Comparison of ENCODE assay signal across 23 cellular contexts in the genomic region with DNA sequence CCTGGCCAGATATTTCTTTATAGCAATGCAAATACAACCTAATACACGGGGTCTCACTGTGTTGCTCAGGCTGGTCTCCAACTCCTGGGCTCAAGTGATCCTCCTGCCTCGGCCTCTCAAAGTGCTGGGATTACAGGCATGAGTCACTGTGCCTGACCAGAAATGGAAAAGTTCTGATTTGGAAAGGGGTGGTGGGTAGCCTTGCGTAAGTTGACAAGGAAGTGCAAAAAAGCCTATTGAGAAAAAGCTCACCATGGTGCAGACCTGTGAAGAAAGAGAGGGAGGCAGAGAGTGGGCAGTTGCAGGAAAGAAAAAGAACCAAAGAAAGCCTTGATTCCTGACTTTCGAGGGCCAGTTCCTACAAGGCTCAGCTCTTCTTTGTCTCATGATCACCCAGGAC.
"Had no signal": no experiment of that assay in that cellular context is flagged by ENCODE, and none has a peak within 500 bp of the region (broad histone marks: within the 10 kb centered on the region; RNA-seq: fewer than 3 reads in every experiment).

No MANE protein-coding gene starts in this region.

- H3K27ac ChIP-seq: heart right ventricle, lower lobe of right lung, sigmoid colon, vagina, VCaP had no signal

- DNase-seq: activated CD4-positive, alpha-beta memory T cell treated with anti-CD3 and anti-CD28 coated beads, Interleukin-2, amount 10 ng/mL, durations not matched to agents 7 days and 5 days; activated CD4-positive, alpha-beta T cell treated with anti-CD3 and anti-CD28 coated beads, Interleukin-2, amount 10 ng/mL, durations not matched to agents 24 days and 14 days; activated effector memory CD4-positive, alpha-beta T cell treated with Interleukin-2 at 50 U/mL for 16 hours; activated naive CD4-positive, alpha-beta T cell treated with anti-CD3 and anti-CD28 coated beads for 36 hours; activated naive CD8-positive, alpha-beta T cell treated with anti-CD3 and anti-CD28 coated beads, Interleukin-2, amount 10 ng/mL, durations not matched to agents 7 days and 5 days; activated T-cell treated with anti-CD3 and anti-CD28 coated beads, Interleukin-2, amount 50 U/mL, for 72 hours; amygdala; cortex of kidney; erythroblast; foreskin fibroblast; heart right ventricle; kidney; lower lobe of right lung; naive B cell; occipital lobe; posterior cingulate gyrus; sigmoid colon; stimulated activated CD4-positive, alpha-beta T cell treated with anti-CD3 and anti-CD28 coated beads, Interleukin-15, amount 100 ng/mL, for 24 hours had no signal

- H3K27me3 Mint-ChIP-seq: activated CD4-positive, alpha-beta memory T cell treated with anti-CD3 and anti-CD28 coated beads, Interleukin-2, amount 10 ng/mL, durations not matched to agents 7 days and 5 days; activated CD4-positive, alpha-beta T cell treated with anti-CD3 and anti-CD28 coated beads, Interleukin-2, amount 10 ng/mL, durations not matched to agents 24 days and 14 days; activated naive CD8-positive, alpha-beta T cell treated with anti-CD3 and anti-CD28 coated beads, Interleukin-2, amount 10 ng/mL, durations not matched to agents 7 days and 5 days; naive B cell; stimulated activated memory B cell treated with anti-CD40 and anti-IgM and Interleukin-4, amounts not matched to agents 10 μg/mL and 1 μg/mL and 100 μg/mL, for 72 hours had no signal

- H3K4me3 Mint-ChIP-seq: activated CD4-positive, alpha-beta memory T cell treated with anti-CD3 and anti-CD28 coated beads, Interleukin-2, amount 10 ng/mL, durations not matched to agents 7 days and 5 days; activated CD4-positive, alpha-beta T cell treated with anti-CD3 and anti-CD28 coated beads, Interleukin-2, amount 10 ng/mL, durations not matched to agents 24 days and 14 days; activated naive CD4-positive, alpha-beta T cell treated with anti-CD3 and anti-CD28 coated beads for 36 hours; activated naive CD8-positive, alpha-beta T cell treated with anti-CD3 and anti-CD28 coated beads, Interleukin-2, amount 10 ng/mL, durations not matched to agents 7 days and 5 days; activated T-cell treated with anti-CD3 and anti-CD28 coated beads, Interleukin-2, amount 50 U/mL, for 72 hours; naive B cell; neural crest cell; stimulated activated memory B cell treated with anti-CD40 and anti-IgM and Interleukin-4, amounts not matched to agents 10 μg/mL and 1 μg/mL and 100 μg/mL, for 72 hours had no signal

- H3K36me3 ChIP-seq: heart right ventricle, lower lobe of right lung, sigmoid colon, vagina had no signal

- H3K4me1 ChIP-seq: heart right ventricle, lower lobe of right lung, sigmoid colon, vagina had no signal

- H3K9me3 ChIP-seq: heart right ventricle, lower lobe of right lung, sigmoid colon, vagina had no signal

- H3K36me3 Mint-ChIP-seq: activated naive CD8-positive, alpha-beta T cell treated with anti-CD3 and anti-CD28 coated beads, Interleukin-2, amount 10 ng/mL, durations not matched to agents 7 days and 5 days; stimulated activated memory B cell treated with anti-CD40 and anti-IgM and Interleukin-4, amounts not matched to agents 10 μg/mL and 1 μg/mL and 100 μg/mL, for 72 hours had no signal

- H3K4me3 ChIP-seq: heart right ventricle, lower lobe of right lung, sigmoid colon, smooth muscle cell, vagina had no signal

- H3K27ac Mint-ChIP-seq: activated CD4-positive, alpha-beta memory T cell treated with anti-CD3 and anti-CD28 coated beads, Interleukin-2, amount 10 ng/mL, durations not matched to agents 7 days and 5 days; activated CD4-positive, alpha-beta T cell treated with anti-CD3 and anti-CD28 coated beads, Interleukin-2, amount 10 ng/mL, durations not matched to agents 24 days and 14 days; activated naive CD4-positive, alpha-beta T cell treated with anti-CD3 and anti-CD28 coated beads for 36 hours; activated naive CD8-positive, alpha-beta T cell treated with anti-CD3 and anti-CD28 coated beads, Interleukin-2, amount 10 ng/mL, durations not matched to agents 7 days and 5 days; activated T-cell treated with anti-CD3 and anti-CD28 coated beads, Interleukin-2, amount 50 U/mL, for 72 hours; stimulated activated memory B cell treated with anti-CD40 and anti-IgM and Interleukin-4, amounts not matched to agents 10 μg/mL and 1 μg/mL and 100 μg/mL, for 72 hours had no signal

- H3K27me3 ChIP-seq: heart right ventricle, sigmoid colon, vagina had no signal

- H3K9me3 Mint-ChIP-seq: activated CD4-positive, alpha-beta memory T cell treated with anti-CD3 and anti-CD28 coated beads, Interleukin-2, amount 10 ng/mL, durations not matched to agents 7 days and 5 days; activated CD4-positive, alpha-beta T cell treated with anti-CD3 and anti-CD28 coated beads, Interleukin-2, amount 10 ng/mL, durations not matched to agents 24 days and 14 days; activated naive CD4-positive, alpha-beta T cell treated with anti-CD3 and anti-CD28 coated beads for 36 hours; activated naive CD8-positive, alpha-beta T cell treated with anti-CD3 and anti-CD28 coated beads, Interleukin-2, amount 10 ng/mL, durations not matched to agents 7 days and 5 days; activated T-cell treated with anti-CD3 and anti-CD28 coated beads, Interleukin-2, amount 50 U/mL, for 72 hours; naive B cell; neural crest cell; stimulated activated memory B cell treated with anti-CD40 and anti-IgM and Interleukin-4, amounts not matched to agents 10 μg/mL and 1 μg/mL and 100 μg/mL, for 72 hours had no signal
